Comparison of ENCODE assay signal across 15 cellular contexts in the genomic region with DNA sequence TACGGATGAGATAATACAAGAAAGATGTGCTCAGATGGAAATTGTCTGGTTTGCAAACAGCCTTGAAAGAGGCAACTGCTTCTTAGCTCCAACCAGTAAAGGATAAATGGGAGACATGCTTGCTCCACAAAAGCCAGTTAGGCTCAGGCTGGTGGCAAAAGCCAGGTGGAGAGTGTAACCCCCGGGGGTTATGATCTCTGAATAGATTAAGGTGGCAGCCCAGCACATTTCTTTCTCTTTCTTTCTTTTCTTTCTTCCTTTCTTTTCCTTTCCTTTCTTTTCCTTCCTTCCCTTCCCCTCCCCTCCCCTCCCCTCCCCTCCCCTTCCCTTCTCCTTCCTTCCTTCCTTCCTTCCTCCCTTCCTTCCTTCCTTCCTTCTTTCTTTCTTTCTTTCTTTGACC.
DNase-seq lines count a peak whose midpoint lies in the region; ATAC-seq and TF ChIP-seq lines count a peak whose summit lies in the region.
"Had no signal": no experiment of that assay in that cellular context is flagged by ENCODE, and none has a peak within 500 bp of the region (broad histone marks: within the 10 kb centered on the region; RNA-seq: fewer than 3 reads in every experiment).

No MANE protein-coding gene starts in this region.

- POLR2A ChIA-PET in MCF 10A (lab: Yijun Ruan, JAX) (no interaction called here), HCT116 (lab: Charles Lee) (no interaction called here)

- H3K4me3 Mint-ChIP-seq in MCF 10A (ENCODE audit: unreplicated experiment): peak overlapping the region; percentile 53
- no peak overlapping the region for H3K4me3 Mint-ChIP-seq in glutamatergic neuron (ENCODE audit: unreplicated experiment)
- H3K4me3 Mint-ChIP-seq in type B pancreatic cell: no peak overlapping the region

- no peaks in the 10 kb centered on the region for H3K9me2 ChIP-seq in HCT116 (ENCODE audit: insufficient read depth)

- BruUV-seq in MCF 10A (replicated peaks; lab: Mats Ljungman, UMichigan) (no TSS peak), mammary epithelial cell (replicated peaks; lab: Mats Ljungman, UMichigan) (no TSS peak), HCT116 (replicated peaks; lab: Mats Ljungman, UMichigan) (no TSS peak)

- no peak overlapping the region for H3K4me3 ChIP-seq in mammary epithelial cell (replicated peaks in 1 of 3; ENCODE audit: insufficient read depth in 1 of 3, low read depth in 2 of 3, low read length in 3 of 3)
- H3K4me3 ChIP-seq in HCT116 (replicated peaks in 1 of 2; ENCODE audit: low read depth in 1 of 2, low read length in 2 of 2): no peak overlapping the region

- H3K36me3 Mint-ChIP-seq in MCF 10A (ENCODE audit: insufficient read depth, unreplicated experiment) (no peaks in the 10 kb centered on the region), glutamatergic neuron (ENCODE audit: unreplicated experiment) (no peaks in the 10 kb centered on the region), type B pancreatic cell (no peaks in the 10 kb centered on the region)

- RAD21 ChIA-PET in HCT116 (lab: Charles Lee; ENCODE audit: low non-redundant PET in 1 of 2, low total read pairs in 2 of 2, uncharacterized antibody in 2 of 2, unreplicated experiment in 2 of 2): no interaction called here

- H3K4me2 ChIP-seq in mammary epithelial cell (ENCODE audit: insufficient read depth, low read depth, low read length) (no peak overlapping the region), HCT116 (ENCODE audit: low read length) (peak overlapping the region; percentile 58)

- no peak overlapping the region for H2AFZ ChIP-seq in mammary epithelial cell (ENCODE audit: low read depth, low read length)
- H2AFZ ChIP-seq in HCT116 (ENCODE audit: low read depth, low read length, poor library complexity, severe bottlenecking): no peak overlapping the region

- DNase-seq in MCF 10A (ENCODE audit: unreplicated experiment) (no peak), mammary epithelial cell (no peak), HCT116 (ENCODE audit: low read depth, low spot score) (no peak), glutamatergic neuron (peak; percentile 3), type B pancreatic cell (ENCODE audit: extremely low spot score, unreplicated experiment) (peak; percentile 15), GM13976 (ENCODE audit: low spot score) (no peak)
- DNase-seq in activated CD4-positive, CD25-positive, alpha-beta regulatory T cell (lab: John Stamatoyannopoulos, UW): no peak
- DNase-seq: HCEC 1CT, NCI-H1105 treated with DMSO at 0.1 percent for 48 hours, NCI-H1694 treated with DMSO at 0.1 percent for 48 hours, NCI-H510A treated with DMSO at 0.1 percent for 48 hours, SHP77 treated with DMSO at 0.1 percent for 48 hours had no signal

- H3K27ac ChIP-seq in mammary epithelial cell (ENCODE audit: insufficient read depth, low read depth, low read length): no peak overlapping the region
- H3K27ac ChIP-seq in HCT116 (ENCODE audit: low read depth, low read length): no peak overlapping the region
- H3K27ac ChIP-seq: C4-2B had no signal

- TF ChIP-seq CTCF in MCF 10A (IDR thresholded peaks at IDR 0.05; ENCODE audit: unreplicated experiment) (no peak), mammary epithelial cell (conservative IDR thresholded peaks at IDR 0.05 in 1 of 2, IDR thresholded peaks at IDR 0.05 in 1 of 2; ENCODE audit: extremely low read depth in 1 of 2, insufficient read depth in 1 of 2, low read depth in 1 of 2, low read length in 2 of 2) (no peak), HCT116 (IDR thresholded peaks at IDR 0.05 in 2 of 3, conservative IDR thresholded peaks at IDR 0.05 in 1 of 3; ENCODE audit: borderline replicate concordance in 1 of 3, insufficient read depth in 1 of 3, low read depth in 2 of 3, low read length in 2 of 3) (no peak), glutamatergic neuron (IDR thresholded peaks at IDR 0.05; ENCODE audit: partially characterized antibody, unreplicated experiment) (no peak), type B pancreatic cell (conservative IDR thresholded peaks at IDR 0.05) (no peak), GM13976 (IDR thresholded peaks at IDR 0.05; ENCODE audit: borderline replicate concordance, control extremely low read depth, extremely low read depth, insufficient read depth, missing control alignments) (no peak)

- H3K9ac ChIP-seq in mammary epithelial cell (ENCODE audit: insufficient read depth, low read length): no peak overlapping the region
- no peak overlapping the region for H3K9ac ChIP-seq in HCT116 (ENCODE audit: low read length)

- peak overlapping the region; percentile 70 for H3K27ac Mint-ChIP-seq in MCF 10A (ENCODE audit: low read depth, unreplicated experiment)
- H3K27ac Mint-ChIP-seq in glutamatergic neuron (ENCODE audit: unreplicated experiment): no peak overlapping the region
- H3K27ac Mint-ChIP-seq in type B pancreatic cell: peak overlapping the region; percentile 21

- TF ChIP-seq POLR2A in HCT116 (IDR thresholded peaks at IDR 0.05; ENCODE audit: borderline replicate concordance, extremely low read depth, insufficient read depth, insufficient read length): no peak

- peaks cover 11% of the 10 kb centered on the region for H3K9me3 ChIP-seq in mammary epithelial cell (replicated peaks; ENCODE audit: insufficient read depth, low read length)
- no peaks in the 10 kb centered on the region for H3K9me3 ChIP-seq in HCT116 (ENCODE audit: control insufficient read depth in 1 of 2, insufficient read depth in 1 of 2, low read depth in 1 of 2, low read length in 2 of 2)

- peaks cover 62% of the 10 kb centered on the region for H3K27me3 Mint-ChIP-seq in MCF 10A (ENCODE audit: insufficient read depth, unreplicated experiment)
- peaks cover 3% of the 10 kb centered on the region for H3K27me3 Mint-ChIP-seq in glutamatergic neuron (ENCODE audit: unreplicated experiment)
- H3K27me3 Mint-ChIP-seq in type B pancreatic cell: peaks cover 12% of the 10 kb centered on the region

- H3K4me1 ChIP-seq in mammary epithelial cell (ENCODE audit: insufficient read depth, low read length) (no peaks in the 10 kb centered on the region), HCT116 (ENCODE audit: control insufficient read depth in 1 of 2, insufficient read depth in 2 of 2, low read length in 2 of 2) (peaks cover 6 to 11% of the 10 kb centered on the region in 2 experiments)

- H3K9me3 Mint-ChIP-seq in MCF 10A (ENCODE audit: unreplicated experiment) (no peaks in the 10 kb centered on the region), glutamatergic neuron (ENCODE audit: unreplicated experiment) (peaks cover 7% of the 10 kb centered on the region), type B pancreatic cell (peaks cover 7% of the 10 kb centered on the region)

- TF ChIP-seq RAD21 in HCT116 (IDR thresholded peaks at IDR 0.05; ENCODE audit: low read depth): no peak

- 55% methylated on average over 2 of the region's 2 CpGs for WGBS in mammary epithelial cell (ENCODE audit: low coverage, missing lambda C conversion rate)

- CTCF ChIA-PET in MCF 10A (lab: Yijun Ruan, JAX) (no interaction called here), mammary epithelial cell (lab: Charles Lee; ENCODE audit: low non-redundant PET) (no interaction called here), HCT116 (lab: Charles Lee) (no interaction called here)

- H3K36me3 ChIP-seq in mammary epithelial cell (ENCODE audit: insufficient read depth, low read length): no peaks in the 10 kb centered on the region
- H3K36me3 ChIP-seq in HCT116 (ENCODE audit: control insufficient read depth in 1 of 2, insufficient read depth in 2 of 2, low read length in 2 of 2): no peaks in the 10 kb centered on the region

- dilution Hi-C loops in mammary epithelial cell (cut with HindIII; ENCODE audit: low sequenced_read_pairs): loop anchor here (10.0 kb wide), 1 partner anchor 82 kb away; no protein-coding TSS in a partner anchor

- intact Hi-C loops in MCF 10A (cut with micrococcal nuclease): loop anchor here (10.0 kb wide), 1 partner anchor 112 kb away; no protein-coding TSS in a partner anchor
- intact Hi-C loops in mammary epithelial cell (cut with micrococcal nuclease): no loop called here
- intact Hi-C loops in HCT116 (cut with micrococcal nuclease): no loop called here

- H4K20me1 ChIP-seq in mammary epithelial cell (ENCODE audit: insufficient read depth, low read length) (no peaks in the 10 kb centered on the region), HCT116 (ENCODE audit: insufficient read depth) (no peaks in the 10 kb centered on the region)

- H3K4me1 Mint-ChIP-seq in MCF 10A (ENCODE audit: insufficient read depth, unreplicated experiment): peaks cover 11% of the 10 kb centered on the region
- H3K4me1 Mint-ChIP-seq in glutamatergic neuron (ENCODE audit: low read depth, unreplicated experiment): peaks cover 12% of the 10 kb centered on the region
- H3K4me1 Mint-ChIP-seq in type B pancreatic cell (ENCODE audit: unreplicated experiment): peaks cover 26% of the 10 kb centered on the region

- H3K79me2 ChIP-seq in mammary epithelial cell (ENCODE audit: insufficient read depth, low read length) (no peaks in the 10 kb centered on the region), HCT116 (ENCODE audit: insufficient read depth, low read length) (no peaks in the 10 kb centered on the region)

- H3K27me3 ChIP-seq in mammary epithelial cell (ENCODE audit: insufficient read depth, low read length): no peaks in the 10 kb centered on the region
- H3K27me3 ChIP-seq in HCT116 (ENCODE audit: insufficient read depth, low read length): no peaks in the 10 kb centered on the region

- ATAC-seq in HCT116 (no peak), GM21360 (IDR thresholded peaks at IDR 0.05; ENCODE audit: unreplicated experiment) (no peak)
- ATAC-seq: SK-N-SH treated with all-trans-retinoic acid at 6 μM for 48 hours had no signal

- in situ Hi-C loops in mammary epithelial cell (cut with MboI; ENCODE audit: low sequenced_read_pairs in 2 of 2): no loop called here
- in situ Hi-C loops in GM13976 (cut with MboI; ENCODE audit: low sequenced_read_pairs, unreplicated experiment): no loop called here

TF ChIP-seq in HCT116, 20 proteins besides CTCF, POLR2A, EP300 and RAD21:
- TF ChIP-seq TCF7L2 (IDR thresholded peaks at IDR 0.05; ENCODE audit: borderline replicate concordance, extremely low read depth, insufficient read depth, insufficient read length) (no peak), ZNF274 (IDR thresholded peaks at IDR 0.05; ENCODE audit: low read depth, low read length) (no peak), SIN3A (IDR thresholded peaks at IDR 0.05; ENCODE audit: low read depth) (no peak), EZH2phosphoT487 (IDR thresholded peaks at IDR 0.05; ENCODE audit: borderline replicate concordance) (no peak)
TF ChIP-seq in HCT116: peak in this region for 0.

Comparison
In these comparisons a context has a peak if more than half of its experiments do, and no peak if none do; other contexts are left out.
1. DNase-seq: peak in glutamatergic neuron (single experiment) and type B pancreatic cell (single experiment); none in MCF 10A (single experiment), mammary epithelial cell (single experiment), HCT116 (single experiment), GM13976 (single experiment) and activated CD4-positive, CD25-positive, alpha-beta regulatory T cell (0 of 4).